Comparison of ENCODE assay signal across 1 cellular context in the genomic region with DNA sequence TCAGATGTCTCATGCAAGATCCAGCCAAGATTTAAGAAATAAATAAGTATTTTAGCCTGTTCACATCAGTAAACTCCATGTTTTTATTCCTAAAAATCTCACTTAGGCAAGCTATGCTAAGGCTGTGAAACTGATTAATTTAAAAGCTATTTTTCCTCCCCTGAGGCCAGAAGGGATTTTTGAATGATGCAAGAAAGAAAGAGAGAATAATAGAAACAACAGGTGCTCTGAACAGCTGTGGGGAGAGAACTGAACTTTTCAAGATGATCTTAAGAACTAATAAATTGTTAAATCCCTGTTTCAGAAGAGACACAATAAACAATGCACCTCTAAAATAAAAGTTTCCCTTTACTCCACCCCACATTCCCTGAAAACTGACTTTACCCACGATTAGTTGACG.
TF ChIP-seq lines count a peak whose summit lies in the region.

No MANE protein-coding gene starts in this region.

TF ChIP-seq in H1, 55 proteins besides CTCF, POLR2A, EP300 and RAD21:
- TF ChIP-seq BRCA1 (IDR thresholded peaks at IDR 0.05; ENCODE audit: low read depth, low read length) (no peak), CEBPB (IDR thresholded peaks at IDR 0.05; ENCODE audit: low read depth, low read length) (peak; percentile 26; the same call in 1 of the 2 replicates), RXRA (IDR thresholded peaks at IDR 0.05; ENCODE audit: insufficient read depth, low read depth, low read length) (no peak), RNF2 (IDR thresholded peaks at IDR 0.05; ENCODE audit: borderline replicate concordance, low read depth, low read length, missing control alignments, poor library complexity, severe bottlenecking) (no peak)
